In the genomic region with DNA sequence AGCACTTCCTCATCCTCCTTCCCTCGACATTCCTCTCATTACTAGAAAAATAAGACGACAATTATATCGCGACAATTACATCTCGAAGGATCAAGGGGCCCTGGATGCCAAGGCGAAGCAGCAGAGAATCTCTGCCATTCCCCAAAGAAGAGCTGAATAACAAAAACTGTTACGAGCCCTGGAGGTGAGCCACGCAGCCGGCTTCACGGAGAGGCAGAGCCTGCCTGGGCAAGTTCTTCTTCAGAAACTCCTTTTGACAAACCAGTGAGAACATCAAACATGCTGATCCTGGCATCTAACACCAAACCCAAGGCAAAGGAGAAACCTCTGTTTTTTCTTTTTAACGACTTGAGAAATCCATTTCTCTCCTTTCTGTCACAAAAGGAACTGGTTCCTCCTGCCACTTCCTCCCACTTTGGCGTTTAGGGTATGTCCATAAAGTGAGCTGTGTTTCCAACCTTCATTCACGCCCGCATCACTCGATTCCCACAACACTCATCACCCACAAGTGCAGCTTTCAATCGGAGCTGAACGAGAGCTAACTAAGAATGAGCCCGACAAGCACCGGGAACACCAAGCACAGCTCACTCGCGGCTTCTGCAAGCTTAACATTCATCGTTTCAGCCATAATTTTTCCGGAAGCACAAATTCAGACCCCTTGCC, we compare ENCODE assay signal across 11 cellular contexts. TPM values are rescaled to one million over a fixed set of nuclear protein-coding genes. Genes with fewer than 3 reads are reported as not detected.
A peak's percentile ranks its signal among the peaks of the same experiment; 100 is the strongest.
DNase-seq lines count a peak whose midpoint lies in the region; ATAC-seq and TF ChIP-seq lines count a peak whose summit lies in the region.
"Had no signal": no experiment of that assay in that cellular context is flagged by ENCODE, and none has a peak within 500 bp of the region (broad histone marks: within the 10 kb centered on the region; RNA-seq: fewer than 3 reads in every experiment).

No MANE protein-coding gene starts in this region.

- H3K27me3 Mint-ChIP-seq in activated CD8-positive, alpha-beta memory T cell treated with anti-CD3 and anti-CD28 coated beads, Interleukin-2, amount 10 ng/mL, durations not matched to agents 7 days and 5 days: no peaks in the 10 kb centered on the region

- WGBS in esophagus, 2 donors: 43 to 59% methylated on average over 23 of the region's 23 CpGs
- 49% methylated on average over 23 of the region's 23 CpGs for WGBS in suprapubic skin

- H3K27me3 ChIP-seq in RWPE2 (ENCODE audit: insufficient read depth, poor library complexity, severe bottlenecking) (no peaks in the 10 kb centered on the region), esophagus (ENCODE audit: control insufficient read depth in 1 of 2, insufficient read depth in 2 of 2, low read length in 2 of 2) (no peaks in the 10 kb centered on the region), suprapubic skin (peaks cover 3% of the 10 kb centered on the region)
- H3K27me3 ChIP-seq: stomach had no signal

- H3K4me3 Mint-ChIP-seq in activated CD8-positive, alpha-beta memory T cell treated with anti-CD3 and anti-CD28 coated beads, Interleukin-2, amount 10 ng/mL, durations not matched to agents 7 days and 5 days: peak overlapping the region; percentile 99

- peaks cover 86% of the 10 kb centered on the region for H3K4me1 Mint-ChIP-seq in activated CD8-positive, alpha-beta memory T cell treated with anti-CD3 and anti-CD28 coated beads, Interleukin-2, amount 10 ng/mL, durations not matched to agents 7 days and 5 days

- H3K9me3 ChIP-seq in RWPE2 (ENCODE audit: severe bottlenecking) (no peaks in the 10 kb centered on the region), esophagus (ENCODE audit: control insufficient read depth in 2 of 2, insufficient read depth in 1 of 2, low read depth in 1 of 2, low read length in 1 of 2) (no peaks in the 10 kb centered on the region), suprapubic skin (no peaks in the 10 kb centered on the region)
- H3K9me3 ChIP-seq: stomach had no signal

- TF ChIP-seq EP300 in suprapubic skin (IDR thresholded peaks at IDR 0.05): no peak

- H3K4me1 ChIP-seq in RWPE2 (ENCODE audit: insufficient read depth, poor library complexity, severe bottlenecking) (peaks cover 61% of the 10 kb centered on the region), esophagus (ENCODE audit: control insufficient read depth in 2 of 2, insufficient read depth in 2 of 2, low read length in 1 of 2) (peaks cover 17 to 33% of the 10 kb centered on the region in 2 donors), suprapubic skin (peaks cover 51% of the 10 kb centered on the region)

- H3K4me3 ChIP-seq in RWPE2 (ENCODE audit: severe bottlenecking) (no peak overlapping the region), esophagus (ENCODE audit: low read depth in 1 of 2, low read length in 2 of 2) (peak overlapping the region; percentile 0 to 10), suprapubic skin (peak overlapping the region; percentile 1)

- H3K27ac ChIP-seq in RWPE2 (ENCODE audit: poor library complexity, severe bottlenecking): peak overlapping the region; percentile 89
- H3K27ac ChIP-seq in esophagus (ENCODE audit: low read depth in 2 of 2, low read length in 1 of 2): peak overlapping the region; percentile 90
- H3K27ac ChIP-seq in suprapubic skin: no peak overlapping the region

- DNase-seq in activated CD8-positive, alpha-beta memory T cell treated with anti-CD3 and anti-CD28 coated beads, Interleukin-2, amount 10 ng/mL, durations not matched to agents 7 days and 5 days: no peak
- DNase-seq in activated CD8-positive, alpha-beta memory T cell treated with anti-CD3 and anti-CD28 coated beads, Interleukin-2, amount 50 U/mL, for 4 hours: no peak
- DNase-seq in RWPE2 (ENCODE audit: low spot score): no peak
- no peak for DNase-seq in suprapubic skin (ENCODE audit: low spot score in 2 of 2)
- DNase-seq in SIG-M5 treated with dmso at 0.1 percent for 504 hours (lab: John Stamatoyannopoulos, UW; ENCODE audit: unreplicated experiment): no peak
- no peak for DNase-seq in AG08395 (ENCODE audit: low spot score)
- DNase-seq in HCEC 1CT: no peak
- DNase-seq: activated CD4-positive, CD25-positive, alpha-beta regulatory T cell; NCI-H2081 treated with DMSO at 0.1 percent for 48 hours; stomach had no signal

- no peak for TF ChIP-seq POLR2A in suprapubic skin (IDR thresholded peaks at IDR 0.05)

- CTCF ChIA-PET in activated CD8-positive, alpha-beta memory T cell treated with anti-CD3 and anti-CD28 coated beads, Interleukin-2, amount 10 ng/mL, durations not matched to agents 7 days and 5 days (lab: Charles Lee): interaction anchor here (1.0 to 5.0 kb wide), 6 partner anchors 8 to 73 kb away, joined by 3 to 23 read pairs (median 5); a partner anchor contains a TSS

- H3K9me3 Mint-ChIP-seq in activated CD8-positive, alpha-beta memory T cell treated with anti-CD3 and anti-CD28 coated beads, Interleukin-2, amount 10 ng/mL, durations not matched to agents 7 days and 5 days (ENCODE audit: low read depth): no peaks in the 10 kb centered on the region

- ATAC-seq in activated CD8-positive, alpha-beta memory T cell treated with anti-CD3 and anti-CD28 coated beads, Interleukin-2, amount 10 ng/mL, durations not matched to agents 7 days and 5 days: no peak
- ATAC-seq in RWPE2 (ENCODE audit: low read depth): peak; percentile 54

- H3K36me3 ChIP-seq in RWPE2 (ENCODE audit: low read depth): no peaks in the 10 kb centered on the region
- no peaks in the 10 kb centered on the region for H3K36me3 ChIP-seq in esophagus (ENCODE audit: control insufficient read depth in 2 of 2, insufficient read depth in 2 of 2, low read length in 1 of 2)
- no peaks in the 10 kb centered on the region for H3K36me3 ChIP-seq in suprapubic skin
- H3K36me3 ChIP-seq: stomach had no signal

- peaks cover 45% of the 10 kb centered on the region for H3K36me3 Mint-ChIP-seq in activated CD8-positive, alpha-beta memory T cell treated with anti-CD3 and anti-CD28 coated beads, Interleukin-2, amount 10 ng/mL, durations not matched to agents 7 days and 5 days

- peak overlapping the region; percentile 82 for H3K27ac Mint-ChIP-seq in activated CD8-positive, alpha-beta memory T cell treated with anti-CD3 and anti-CD28 coated beads, Interleukin-2, amount 10 ng/mL, durations not matched to agents 7 days and 5 days

- TF ChIP-seq CTCF in RWPE2 (IDR thresholded peaks at IDR 0.05; ENCODE audit: poor library complexity, severe bottlenecking) (no peak), suprapubic skin (IDR thresholded peaks at IDR 0.05) (no peak)

RNA-seq across cellular contexts. Expression of a gene that starts 21.5 kb away (rescaled TPM):
- 100 to 1,000 TPM; 151 to 214 TPM for total RNA-seq in activated CD8-positive, alpha-beta memory T cell treated with anti-CD3 and anti-CD28 coated beads, Interleukin-2, amount 10 ng/mL, durations not matched to agents 7 days and 5 days
- 10 to 100 TPM; 11.0 to 18.5 TPM for polyA plus RNA-seq in esophagus
- total RNA-seq in suprapubic skin: 10 to 100 TPM; 16.6 to 25.0 (median 22.8) TPM

Comparison
In these comparisons a context has a peak if more than half of its experiments do, and no peak if none do; other contexts are left out.
1. RNA of a gene that starts 21.5 kb away (total RNA-seq): 151 to 214 TPM in activated CD8-positive, alpha-beta memory T cell treated with anti-CD3 and anti-CD28 coated beads, Interleukin-2, amount 10 ng/mL, durations not matched to agents 7 days and 5 days; 16.6 to 25.0 TPM in suprapubic skin; every median in the first group is over 4 times any median in the second.